24 cellular contexts compared by ENCODE assay signal in genomic region chr14:100726467-100726811, GRCh38. TPM values are rescaled to one million over a fixed set of nuclear protein-coding genes. Genes with fewer than 3 reads are reported as not detected.
DNase-seq lines count a peak whose midpoint lies in the region; ATAC-seq and TF ChIP-seq lines count a peak whose summit lies in the region.
"Had no signal": no experiment of that assay in that cellular context is flagged by ENCODE, and none has a peak within 500 bp of the region (broad histone marks: within the 10 kb centered on the region; RNA-seq: fewer than 3 reads in every experiment).

No MANE protein-coding gene starts in this region.

- H2AFZ ChIP-seq in smooth muscle cell (ENCODE audit: low read depth), result no peak overlapping the region

- no peaks in the 10 kb centered on the region for H3K4me1 Mint-ChIP-seq in activated CD4-positive, alpha-beta T cell treated with anti-CD3 and anti-CD28 coated beads for 36 hours

- H3K27ac ChIP-seq in ectodermal cell (ENCODE audit: insufficient read depth, low read depth, low read length, poor library complexity, severe bottlenecking) (no peak overlapping the region), smooth muscle cell (ENCODE audit: low read depth) (no peak overlapping the region)
- H3K27ac ChIP-seq: breast epithelium, coronary artery, HL-60, pancreas, WERI-Rb-1 had no signal

- no peak for TF ChIP-seq CTCF in smooth muscle cell (IDR thresholded peaks at IDR 0.05; ENCODE audit: borderline replicate concordance, insufficient read depth, poor library complexity, severe bottlenecking)

- no peaks in the 10 kb centered on the region for H3K9me3 Mint-ChIP-seq in activated CD4-positive, alpha-beta T cell treated with anti-CD3 and anti-CD28 coated beads for 36 hours (ENCODE audit: low read depth)
- H3K9me3 Mint-ChIP-seq: T-helper 2 cell treated with Interferon-gamma antibody and Interleukin-4, amounts not matched to agents 5 μg/mL and 100 μg/mL, for 36 hours had no signal

- no peak overlapping the region for H3K9ac ChIP-seq in smooth muscle cell (ENCODE audit: low read depth)
- H3K9ac ChIP-seq: SK-N-SH had no signal

- no peak for ATAC-seq in activated CD4-positive, alpha-beta T cell treated with anti-CD3 and anti-CD28 coated beads for 36 hours

- H3K36me3 ChIP-seq in ectodermal cell (ENCODE audit: control insufficient read depth, insufficient read depth, low read length) (no peaks in the 10 kb centered on the region), smooth muscle cell (ENCODE audit: low read depth) (no peaks in the 10 kb centered on the region)
- H3K36me3 ChIP-seq: breast epithelium, pancreas, WERI-Rb-1 had no signal

- peak; percentile 14 for DNase-seq in activated CD4-positive, alpha-beta T cell treated with anti-CD3 and anti-CD28 coated beads for 36 hours
- no peak for DNase-seq in activated CD4-positive, alpha-beta T cell treated with anti-CD3 and anti-CD28 coated beads, Interleukin-2, amount 50 U/mL, for 1 hour
- DNase-seq in left kidney (ENCODE audit: low read depth, low spot score) (peak; percentile 70), smooth muscle cell (lab: John Stamatoyannopoulos, UW; ENCODE audit: unreplicated experiment) (no peak), 8988T (no peak), NCI-H2171 (lab: John Stamatoyannopoulos, UW) (no peak)
- DNase-seq in activated effector memory CD4-positive, alpha-beta T cell treated with Interleukin-2 at 50 U/mL for 16 hours, result no peak
- DNase-seq: activated CD4-positive, alpha-beta T cell treated with anti-CD3 and anti-CD28 coated beads, Interleukin-2, amount 50 U/mL, for 48 hours; activated gamma-delta T cell treated with Interleukin-2 at 50 U/mL for 16 hours; C1 segment of cervical spinal cord; NCI-H524 treated with DMSO at 0.1 percent for 48 hours; RPMI8226; stimulated activated CD8-positive, alpha-beta memory T cell treated with anti-CD3 and anti-CD28 coated beads, Interleukin-4, amount 100 ng/mL, for 48 hours; WERI-Rb-1 had no signal

- CTCF ChIA-PET in activated CD4-positive, alpha-beta T cell treated with anti-CD3 and anti-CD28 coated beads for 36 hours (lab: Charles Lee), result no interaction called here

- H3K27me3 ChIP-seq in ectodermal cell (ENCODE audit: control insufficient read depth, insufficient read depth, low read length, poor library complexity, severe bottlenecking) (peaks cover 31% of the 10 kb centered on the region), smooth muscle cell (ENCODE audit: low read depth) (peaks cover 7% of the 10 kb centered on the region)

- H4K20me1 ChIP-seq in smooth muscle cell (ENCODE audit: low read depth), result peaks cover 34% of the 10 kb centered on the region

- H3K27me3 Mint-ChIP-seq in activated CD4-positive, alpha-beta T cell treated with anti-CD3 and anti-CD28 coated beads for 36 hours, result peaks cover 29% of the 10 kb centered on the region

- 25 to 26% methylated on average over 34 of the region's 34 CpGs for WGBS in ectodermal cell, 2 experiments
- 26% methylated on average over 26 of the region's 34 CpGs for WGBS in smooth muscle cell (ENCODE audit: low lambda C conversion rate)

- H3K79me2 ChIP-seq in smooth muscle cell (ENCODE audit: low read depth), result peaks cover 50% of the 10 kb centered on the region

- H3F3A ChIP-seq in smooth muscle cell (ENCODE audit: low read depth), result peaks cover 35% of the 10 kb centered on the region

- H3K4me3 Mint-ChIP-seq in activated CD4-positive, alpha-beta T cell treated with anti-CD3 and anti-CD28 coated beads for 36 hours, result no peak overlapping the region
- H3K4me3 Mint-ChIP-seq: IgD-negative memory B cell; T-helper 2 cell treated with Interferon-gamma antibody and Interleukin-4, amounts not matched to agents 5 μg/mL and 100 μg/mL, for 36 hours had no signal

- H3K36me3 Mint-ChIP-seq in activated CD4-positive, alpha-beta T cell treated with anti-CD3 and anti-CD28 coated beads for 36 hours (ENCODE audit: low read depth), result no peaks in the 10 kb centered on the region

- H3K27ac Mint-ChIP-seq in activated CD4-positive, alpha-beta T cell treated with anti-CD3 and anti-CD28 coated beads for 36 hours, result no peak overlapping the region
- H3K27ac Mint-ChIP-seq: IgD-negative memory B cell; T-helper 2 cell treated with Interferon-gamma antibody and Interleukin-4, amounts not matched to agents 5 μg/mL and 100 μg/mL, for 36 hours had no signal

- peak overlapping the region; percentile 96 for H3K4me2 ChIP-seq in smooth muscle cell
- H3K4me2 ChIP-seq: SK-N-SH had no signal

- POLR2A ChIA-PET in activated CD4-positive, alpha-beta T cell treated with anti-CD3 and anti-CD28 coated beads for 36 hours (lab: Charles Lee), result no interaction called here

- H3K4me1 ChIP-seq in ectodermal cell (ENCODE audit: control insufficient read depth, insufficient read depth, low read length), result peaks cover 54% of the 10 kb centered on the region
- peaks cover 68% of the 10 kb centered on the region for H3K4me1 ChIP-seq in smooth muscle cell (ENCODE audit: low read depth)
- H3K4me1 ChIP-seq: breast epithelium, pancreas had no signal

- peak overlapping the region; percentile 56 for H3K4me3 ChIP-seq in ectodermal cell (ENCODE audit: insufficient read depth, low read depth, low read length)
- peak overlapping the region; percentile 76 for H3K4me3 ChIP-seq in smooth muscle cell
- H3K4me3 ChIP-seq: coronary artery, lung, pancreas had no signal

- H3K9me3 ChIP-seq in ectodermal cell (ENCODE audit: control insufficient read depth, low read length) (no peaks in the 10 kb centered on the region), smooth muscle cell (replicated peaks; ENCODE audit: low read depth) (no peaks in the 10 kb centered on the region)
- H3K9me3 ChIP-seq: breast epithelium, pancreas, SK-N-SH had no signal

- intact Hi-C loops in activated CD4-positive, alpha-beta T cell treated with anti-CD3 and anti-CD28 coated beads for 36 hours (cut with DNase I, micrococcal nuclease), result no loop called here

RNA-seq across cellular contexts. Expression of gene DLK1, which starts 0.3 kb away (rescaled TPM):
- not detected for total RNA-seq in activated CD4-positive, alpha-beta T cell treated with anti-CD3 and anti-CD28 coated beads for 36 hours
- 548 TPM for polyA plus RNA-seq in ectodermal cell (2013, experiment 1 of 4)
- polyA plus RNA-seq in ectodermal cell (2013, experiment 2 of 4), result 459 TPM
- polyA plus RNA-seq in ectodermal cell (2013, experiment 3 of 4), result 389 TPM
- polyA plus RNA-seq in ectodermal cell (2013, experiment 4 of 4), result 392 TPM
- 3,515 and 3,549 TPM in 2 replicates for total RNA-seq in smooth muscle cell
- polyA plus RNA-seq in smooth muscle cell, result 10,448 and 15,731 TPM in 2 replicates
- total RNA-seq: M059J had no signal
- polyA plus RNA-seq: IgD-negative memory B cell had no signal

Comparison
In these comparisons a context has a peak if more than half of its experiments do, and no peak if none do; other contexts are left out.
1. DNase-seq: peak in activated CD4-positive, alpha-beta T cell treated with anti-CD3 and anti-CD28 coated beads for 36 hours (single experiment) and left kidney (single experiment); none in activated CD4-positive, alpha-beta T cell treated with anti-CD3 and anti-CD28 coated beads, Interleukin-2, amount 50 U/mL, for 1 hour (single experiment), smooth muscle cell (single experiment), activated effector memory CD4-positive, alpha-beta T cell treated with Interleukin-2 at 50 U/mL for 16 hours (single experiment), 8988T (single experiment) and NCI-H2171 (single experiment).
2. RNA of gene DLK1, which starts 0.3 kb away (total RNA-seq): 3,515 to 3,549 TPM in smooth muscle cell; not detected in activated CD4-positive, alpha-beta T cell treated with anti-CD3 and anti-CD28 coated beads for 36 hours; every median in the first group is over 1,000 times any median in the second.